ENCODE assay signal across 12 cellular contexts in the genomic region with DNA sequence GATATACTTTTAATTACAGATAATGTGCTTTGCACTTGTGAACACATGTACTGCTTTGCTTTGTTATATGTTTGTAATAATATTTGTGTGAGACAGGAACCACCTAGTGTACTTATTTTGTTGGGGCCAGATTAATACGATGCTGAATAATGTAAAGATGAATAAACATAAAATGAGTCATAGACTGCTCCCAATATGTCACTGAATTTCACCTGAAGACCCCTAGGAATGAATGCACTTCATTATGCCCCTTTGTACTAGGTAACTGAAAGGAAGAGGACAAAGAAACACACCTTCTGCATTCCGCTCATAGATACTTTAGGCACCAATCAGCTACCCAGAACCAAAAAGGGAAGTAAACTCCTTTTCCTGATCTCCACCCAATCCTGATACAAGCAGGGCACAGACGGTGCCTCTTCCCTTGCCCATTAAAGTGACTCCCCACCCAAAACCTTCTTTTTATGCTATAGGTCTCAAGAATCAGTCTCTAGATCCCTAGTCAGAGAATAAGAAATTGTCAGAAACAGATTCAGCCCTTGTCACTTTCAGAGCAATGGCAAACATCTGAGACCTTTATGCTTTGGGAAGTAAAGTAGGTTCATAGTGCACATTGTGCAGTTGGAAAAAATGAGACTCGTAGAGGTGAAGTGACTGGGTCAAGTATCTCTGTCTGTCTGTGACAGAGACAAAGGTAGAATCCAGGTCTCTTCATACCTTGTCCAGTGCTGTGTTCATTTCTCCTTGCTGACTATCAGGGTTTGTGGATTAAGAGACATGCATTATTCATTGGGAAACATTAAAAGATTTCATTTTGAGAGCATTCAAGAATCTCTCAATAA. TPM values are rescaled to one million over a fixed set of nuclear protein-coding genes. Genes with fewer than 3 reads are reported as not detected.
DNase-seq lines count a peak whose midpoint lies in the region; ATAC-seq and TF ChIP-seq lines count a peak whose summit lies in the region.
"Had no signal": no experiment of that assay in that cellular context is flagged by ENCODE, and none has a peak within 500 bp of the region (broad histone marks: within the 10 kb centered on the region; RNA-seq: fewer than 3 reads in every experiment).

No MANE protein-coding gene starts in this region.

- H2AFZ ChIP-seq in PC-9: no peak overlapping the region

- H3K36me3 Mint-ChIP-seq in effector memory CD8-positive, alpha-beta T cell (ENCODE audit: insufficient read depth): peaks cover 21% of the 10 kb centered on the region

- H3K9me2 ChIP-seq in PC-9 (ENCODE audit: insufficient read depth): no peaks in the 10 kb centered on the region

- peak overlapping the region; percentile 91 to 99 for H3K4me3 Mint-ChIP-seq in effector memory CD8-positive, alpha-beta T cell

- POLR2A ChIA-PET in PC-9 (lab: Charles Lee; ENCODE audit: unreplicated experiment): no interaction called here

- H3K27ac ChIP-seq in KOPT-K1 (ENCODE audit: low read depth, low read length, poor library complexity, severe bottlenecking) (peak overlapping the region; percentile 95), PC-9 (no peak overlapping the region)

- ATAC-seq in GM19328 (IDR thresholded peaks at IDR 0.05; ENCODE audit: unreplicated experiment) (peak; percentile 30), HG03025 (IDR thresholded peaks at IDR 0.05; ENCODE audit: low FRiP score, unreplicated experiment) (no peak), GM21360 (IDR thresholded peaks at IDR 0.05; ENCODE audit: unreplicated experiment) (no peak)
- ATAC-seq in effector memory CD8-positive, alpha-beta T cell (replicated peaks): peak; percentile 22

- H3K9me3 Mint-ChIP-seq in effector memory CD8-positive, alpha-beta T cell: no peaks in the 10 kb centered on the region

- no peak for TF ChIP-seq CTCF in GM12864 (IDR thresholded peaks at IDR 0.05; ENCODE audit: low read depth, low read length, missing control alignments)
- no peak for TF ChIP-seq CTCF in PC-9 (conservative IDR thresholded peaks at IDR 0.05)

- intact Hi-C loops in PC-9 (cut with micrococcal nuclease; ENCODE audit: unreplicated experiment): no loop called here

- H3F3A ChIP-seq in PC-9 (ENCODE audit: insufficient read depth, low read depth): no peaks in the 10 kb centered on the region

- no peaks in the 10 kb centered on the region for H4K20me1 ChIP-seq in PC-9 (ENCODE audit: insufficient read depth)

- no peaks in the 10 kb centered on the region for H3K79me2 ChIP-seq in PC-9 (ENCODE audit: low read depth)

- H3K4me2 ChIP-seq in PC-9: no peak overlapping the region

- H3K4me3 ChIP-seq in GM12864 (ENCODE audit: low read depth, low read length) (peak overlapping the region; percentile 40), PC-9 (no peak overlapping the region)

- H3K27me3 ChIP-seq in PC-9 (ENCODE audit: insufficient read depth, low read depth): no peaks in the 10 kb centered on the region

- no peaks in the 10 kb centered on the region for H3K36me3 ChIP-seq in KOPT-K1 (ENCODE audit: insufficient read depth, low read length)
- no peaks in the 10 kb centered on the region for H3K36me3 ChIP-seq in PC-9 (ENCODE audit: low read depth)

- H3K27me3 Mint-ChIP-seq in effector memory CD8-positive, alpha-beta T cell: no peaks in the 10 kb centered on the region

- H3K4me1 Mint-ChIP-seq in effector memory CD8-positive, alpha-beta T cell (ENCODE audit: low read depth in 2 of 2): peaks cover 9 to 31% of the 10 kb centered on the region in 2 donors

- no peaks in the 10 kb centered on the region for H3K4me1 ChIP-seq in PC-9 (replicated peaks; ENCODE audit: insufficient read depth)

- H3K27ac Mint-ChIP-seq in effector memory CD8-positive, alpha-beta T cell: peak overlapping the region; percentile 93 to 99

- DNase-seq in GM12864 (ENCODE audit: low read depth) (no peak), NCI-H1436 (lab: John Stamatoyannopoulos, UW) (no peak), PC-9 (no peak)
- no peak for DNase-seq in effector memory CD8-positive, alpha-beta T cell
- DNase-seq: foreskin fibroblast; NCI-H526; stimulated activated CD4-positive, alpha-beta T cell treated with anti-CD3 and anti-CD28 coated beads, Interleukin-2, amount 100 ng/mL, for 48 hours had no signal

- CTCF ChIA-PET in PC-9 (lab: Charles Lee): no interaction called here

- no TSS peak for BruUV-seq in PC-9 (replicated peaks; lab: Mats Ljungman, UMichigan)

- H3K9me3 ChIP-seq in KOPT-K1 (ENCODE audit: insufficient read depth, low read length, poor library complexity, severe bottlenecking) (no peaks in the 10 kb centered on the region), PC-9 (ENCODE audit: insufficient read depth, low read depth) (no peaks in the 10 kb centered on the region)

RNA-seq across cellular contexts. Expression of a gene that starts 2.3 kb away (rescaled TPM):
- not detected in 2 replicates for total RNA-seq in PC-9 (2021)
- total RNA-seq: Daoy had no signal

Comparison
In these comparisons a context has a peak if more than half of its experiments do, and no peak if none do; other contexts are left out.
1. ATAC-seq: peak in GM19328 (single experiment) and effector memory CD8-positive, alpha-beta T cell (single experiment); none in HG03025 (single experiment) and GM21360 (single experiment).